Comparison of ENCODE assay signal across 31 cellular contexts in the genomic region with DNA sequence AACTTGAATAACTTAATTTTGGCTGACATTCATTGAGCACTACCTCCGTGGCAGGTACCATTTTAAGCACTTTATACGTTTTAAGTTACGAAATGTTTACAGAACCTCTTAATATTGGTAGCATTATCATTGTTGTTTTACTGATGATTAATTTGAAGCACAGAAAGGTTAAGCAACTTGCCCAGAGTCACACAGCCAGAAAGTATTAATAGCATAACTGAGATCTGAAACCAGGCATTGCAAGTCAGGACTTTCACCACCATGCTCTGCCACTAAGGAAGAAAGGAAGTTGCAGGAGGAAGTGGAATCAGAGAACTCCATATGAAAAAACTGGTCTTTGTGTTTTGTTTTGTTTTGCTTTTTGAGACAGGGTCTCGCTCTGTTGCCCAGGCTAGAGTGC. TPM values are rescaled to one million over a fixed set of nuclear protein-coding genes. Genes with fewer than 3 reads are reported as not detected.
DNase-seq lines count a peak whose midpoint lies in the region; ATAC-seq, FAIRE-seq and TF ChIP-seq lines count a peak whose summit lies in the region.
"Had no signal": no experiment of that assay in that cellular context is flagged by ENCODE, and none has a peak within 500 bp of the region (broad histone marks: within the 10 kb centered on the region; RNA-seq: fewer than 3 reads in every experiment).

No MANE protein-coding gene starts in this region.

- no peaks in the 10 kb centered on the region for H3K36me3 Mint-ChIP-seq in activated T-helper 2 cell treated with anti-CD3 and anti-CD28 coated beads, Interferon-gamma antibody, Interleukin-2, Interleukin-4, amounts not matched to agents 10 μg/mL and 5 μg/mL and 100 μg/mL, durations not matched to agents 14 hours and 24 hours and 36 hours (ENCODE audit: low read depth)
- H3K36me3 Mint-ChIP-seq: activated naive CD8-positive, alpha-beta T cell treated with anti-CD3 and anti-CD28 coated beads for 36 hours; CD4-positive, alpha-beta memory T cell; IgD-negative memory B cell; stimulated activated memory B cell treated with anti-CD40 and anti-IgM and Interleukin-4, amounts not matched to agents 10 μg/mL and 1 μg/mL and 100 μg/mL, for 72 hours; T-cell had no signal

- POLR2A ChIA-PET in K562 (lab: Yijun Ruan, JAX) = no interaction called here

- no peak for TF ChIP-seq CTCF in K562 (IDR thresholded peaks at IDR 0.05 in 2 of 3, conservative IDR thresholded peaks at IDR 0.05 in 1 of 3; ENCODE audit: insufficient read depth in 2 of 3, low read depth in 1 of 3, low read length in 3 of 3)
- TF ChIP-seq CTCF in upper lobe of right lung (IDR thresholded peaks at IDR 0.05) = no peak

- peaks cover 0 to 2% of the 10 kb centered on the region in 2 experiments; a peak in 2 of 5 replicates for H3K4me1 ChIP-seq in K562 (replicated peaks in 1 of 2; ENCODE audit: control insufficient read depth in 2 of 2, insufficient read depth in 2 of 2, low read length in 2 of 2)
- H3K4me1 ChIP-seq in upper lobe of right lung = no peaks in the 10 kb centered on the region
- H3K4me1 ChIP-seq: breast epithelium, gastrocnemius medialis, SJSA1 had no signal

- ATAC-seq in K562 (no peak), upper lobe of right lung (peak; percentile 68), GM19395 (IDR thresholded peaks at IDR 0.05; ENCODE audit: unreplicated experiment) (no peak)
- ATAC-seq: gastrocnemius medialis; stimulated activated memory B cell treated with anti-CD40 and anti-IgM and Interleukin-4, amounts not matched to agents 10 μg/mL and 1 μg/mL and 100 μg/mL, for 72 hours; T-cell had no signal

- H3K9me1 ChIP-seq in K562 (ENCODE audit: control insufficient read depth, insufficient read depth, low read length) = no peaks in the 10 kb centered on the region

- H3K4me2 ChIP-seq in K562 (ENCODE audit: insufficient read depth, low read length) = no peak overlapping the region
- H3K4me2 ChIP-seq: hepatocyte had no signal

- peaks cover 3% of the 10 kb centered on the region for H3K27me3 Mint-ChIP-seq in activated T-helper 2 cell treated with anti-CD3 and anti-CD28 coated beads, Interferon-gamma antibody, Interleukin-2, Interleukin-4, amounts not matched to agents 10 μg/mL and 5 μg/mL and 100 μg/mL, durations not matched to agents 14 hours and 24 hours and 36 hours (ENCODE audit: low read depth)
- H3K27me3 Mint-ChIP-seq: IgD-negative memory B cell; stimulated activated memory B cell treated with anti-CD40 and anti-IgM and Interleukin-4, amounts not matched to agents 10 μg/mL and 1 μg/mL and 100 μg/mL, for 72 hours had no signal

- no peak overlapping the region for H3K9ac ChIP-seq in K562 (ENCODE audit: insufficient read depth in 1 of 2, low read depth in 2 of 2, low read length in 2 of 2)

- intact Hi-C loops in K562 (cut with micrococcal nuclease) (no loop called here), upper lobe of right lung (cut with DNase I) (no loop called here)
- intact Hi-C loops in activated T-helper 2 cell treated with anti-CD3 and anti-CD28 coated beads, Interferon-gamma antibody, Interleukin-2, Interleukin-4, amounts not matched to agents 10 μg/mL and 5 μg/mL and 100 μg/mL, durations not matched to agents 14 hours and 24 hours and 36 hours (cut with micrococcal nuclease) = no loop called here

- no peak for TF ChIP-seq POLR2A in K562 (conservative IDR thresholded peaks at IDR 0.05)

- H3K4me3 ChIP-seq in K562 = no peak overlapping the region
- H3K4me3 ChIP-seq in upper lobe of right lung = no peak overlapping the region
- H3K4me3 ChIP-seq: breast epithelium, gastrocnemius medialis, hepatocyte, SJSA1 had no signal

- BruUV-seq in K562 (replicated peaks; lab: Mats Ljungman, UMichigan) = no TSS peak

- no peak for TF ChIP-seq RAD21 in K562 (CRISPR knock-in tag; conservative IDR thresholded peaks at IDR 0.05 in 1 of 2, IDR thresholded peaks at IDR 0.05 in 1 of 2)

- H3K79me2 ChIP-seq in K562 (ENCODE audit: control insufficient read depth, insufficient read depth, low read length) = no peaks in the 10 kb centered on the region
- H3K79me2 ChIP-seq: hepatocyte had no signal

- no peaks in the 10 kb centered on the region for H3K36me3 ChIP-seq in K562 (ENCODE audit: control insufficient read depth, insufficient read depth, low read length)
- H3K36me3 ChIP-seq in upper lobe of right lung = no peaks in the 10 kb centered on the region
- H3K36me3 ChIP-seq: breast epithelium, gastrocnemius medialis, SJSA1 had no signal

- H3K27me3 ChIP-seq in K562 (ENCODE audit: control insufficient read depth in 2 of 2, insufficient read depth in 2 of 2, low read length in 2 of 2) (no peaks in the 10 kb centered on the region; a peak in 1 of 5 replicates), upper lobe of right lung (no peaks in the 10 kb centered on the region)
- H3K27me3 ChIP-seq: breast epithelium, gastrocnemius medialis, hepatocyte, SJSA1 had no signal

- WGBS in K562 (ENCODE audit: insufficient coverage, low coverage, missing lambda C conversion rate) = 29% methylated on average over 4 of the region's 4 CpGs

- H3K4me3 Mint-ChIP-seq in activated T-helper 2 cell treated with anti-CD3 and anti-CD28 coated beads, Interferon-gamma antibody, Interleukin-2, Interleukin-4, amounts not matched to agents 10 μg/mL and 5 μg/mL and 100 μg/mL, durations not matched to agents 14 hours and 24 hours and 36 hours (ENCODE audit: low read depth) = no peak overlapping the region
- H3K4me3 Mint-ChIP-seq: activated naive CD8-positive, alpha-beta T cell treated with anti-CD3 and anti-CD28 coated beads for 36 hours; CD4-positive, alpha-beta memory T cell; IgD-negative memory B cell; nephron; stimulated activated memory B cell treated with anti-CD40 and anti-IgM and Interleukin-4, amounts not matched to agents 10 μg/mL and 1 μg/mL and 100 μg/mL, for 72 hours; T-cell had no signal

- H3K27ac ChIP-seq in K562 (ENCODE audit: extremely low read depth, low read depth, low read length) = no peak overlapping the region
- no peak overlapping the region for H3K27ac ChIP-seq in upper lobe of right lung
- H3K27ac ChIP-seq: 22Rv1, breast epithelium, gastrocnemius medialis, hepatocyte, SJSA1 had no signal

- H3K9me3 ChIP-seq in K562 (replicated peaks; ENCODE audit: control insufficient read depth, insufficient read depth, low read depth, low read length) (no peaks in the 10 kb centered on the region), upper lobe of right lung (no peaks in the 10 kb centered on the region)
- H3K9me3 ChIP-seq: gastrocnemius medialis, SJSA1 had no signal

- no peak for TF ChIP-seq EP300 in K562 (IDR thresholded peaks at IDR 0.05; ENCODE audit: low read length)

- H3K27ac Mint-ChIP-seq in activated T-helper 2 cell treated with anti-CD3 and anti-CD28 coated beads, Interferon-gamma antibody, Interleukin-2, Interleukin-4, amounts not matched to agents 10 μg/mL and 5 μg/mL and 100 μg/mL, durations not matched to agents 14 hours and 24 hours and 36 hours = no peak overlapping the region
- H3K27ac Mint-ChIP-seq: activated naive CD8-positive, alpha-beta T cell treated with anti-CD3 and anti-CD28 coated beads for 36 hours; CD4-positive, alpha-beta memory T cell; nephron; stimulated activated memory B cell treated with anti-CD40 and anti-IgM and Interleukin-4, amounts not matched to agents 10 μg/mL and 1 μg/mL and 100 μg/mL, for 72 hours; T-cell had no signal

- in situ Hi-C loops in K562 (cut with MboI) = no loop called here

- H3K9me3 Mint-ChIP-seq in activated T-helper 2 cell treated with anti-CD3 and anti-CD28 coated beads, Interferon-gamma antibody, Interleukin-2, Interleukin-4, amounts not matched to agents 10 μg/mL and 5 μg/mL and 100 μg/mL, durations not matched to agents 14 hours and 24 hours and 36 hours = no peaks in the 10 kb centered on the region
- H3K9me3 Mint-ChIP-seq: nephron, T-cell had no signal

- CTCF ChIA-PET in K562 (lab: Yijun Ruan, JAX; ENCODE audit: low intra/inter-chr PET ratio) = no interaction called here

- H2AFZ ChIP-seq in K562 (ENCODE audit: low read depth, low read length) = no peak overlapping the region
- H2AFZ ChIP-seq: hepatocyte had no signal

- no peaks in the 10 kb centered on the region for H3K4me1 Mint-ChIP-seq in activated T-helper 2 cell treated with anti-CD3 and anti-CD28 coated beads, Interferon-gamma antibody, Interleukin-2, Interleukin-4, amounts not matched to agents 10 μg/mL and 5 μg/mL and 100 μg/mL, durations not matched to agents 14 hours and 24 hours and 36 hours (ENCODE audit: low read depth)
- H3K4me1 Mint-ChIP-seq: CD4-positive, alpha-beta memory T cell; stimulated activated memory B cell treated with anti-CD40 and anti-IgM and Interleukin-4, amounts not matched to agents 10 μg/mL and 1 μg/mL and 100 μg/mL, for 72 hours; T-cell had no signal

- no peak for FAIRE-seq in K562 (lab: Jason Lieb, UNC)
- FAIRE-seq: D721Med, endothelial cell of umbilical vein, RCC 7860 had no signal

- H4K20me1 ChIP-seq in K562 (replicated peaks; ENCODE audit: control insufficient read depth, insufficient read depth, low read length) = no peaks in the 10 kb centered on the region

- DNase-seq in SIG-M5 treated with dmso at 0.1 percent for 504 hours (lab: John Stamatoyannopoulos, UW; ENCODE audit: unreplicated experiment) = peak; percentile 81
- DNase-seq in SIG-M5 (lab: John Stamatoyannopoulos, UW) = no peak
- DNase-seq in MV-4-11 (lab: John Stamatoyannopoulos, UW) = peak; percentile 85
- no peak for DNase-seq in K562 (ENCODE audit: extremely low read depth in 1 of 4, low spot score in 3 of 4)
- DNase-seq in upper lobe of right lung = no peak
- DNase-seq in GOT3 (lab: John Stamatoyannopoulos, UW) = no peak
- DNase-seq in activated T-helper 2 cell treated with anti-CD3 and anti-CD28 coated beads, Interferon-gamma antibody, Interleukin-2, Interleukin-4, amounts not matched to agents 10 μg/mL and 5 μg/mL and 100 μg/mL, durations not matched to agents 14 hours and 24 hours and 36 hours (ENCODE audit: low spot score) = no peak
- DNase-seq: activated CD4-positive, alpha-beta T cell treated with anti-CD3 and anti-CD28 coated beads for 48 hours; activated effector memory CD4-positive, alpha-beta T cell treated with anti-CD3 and anti-CD28 coated beads, Interleukin-2, amount 50 U/mL, for 16 hours; activated naive CD8-positive, alpha-beta T cell treated with anti-CD3 and anti-CD28 coated beads for 36 hours; activated T-cell treated with anti-CD3 and anti-CD28 coated beads, Interleukin-2, amount 50 U/mL, for 1 hour; CD4-positive, alpha-beta memory T cell; gastrocnemius medialis; HCEC 1CT; mammary epithelial cell; NCI-H1417 treated with DMSO at 0.1 percent for 48 hours; NCI-H2081 treated with DMSO at 0.1 percent for 48 hours; NCI-H2227 treated with DMSO at 0.1 percent for 48 hours; NCI-H526 treated with DMSO at 0.1 percent for 48 hours; T-cell had no signal

RNA-seq across cellular contexts. Expression of gene BCAT1, which starts 28.2 kb away (rescaled TPM):
- total RNA-seq in K562 (2011; cell fraction: chromatin; rRNA removed; ENCODE audit: low replicate concordance) = 53.5 and 124 TPM in 2 replicates
- 33.0 and 49.7 TPM in 2 replicates for total RNA-seq in K562 (2011; cell fraction: nucleolus; rRNA removed)
- total RNA-seq in K562 (2011; cell fraction: nucleoplasm; rRNA removed) = 127 and 193 TPM in 2 replicates
- total RNA-seq in K562 (2014; rRNA removed) (79.4 and 81.9 TPM in 2 replicates), K562 (2014; rRNA removed; fragmentation: Illumina TruSeq; extraction: Trizol) (130 and 155 TPM in 2 replicates), K562 (2015; rRNA removed; fragmentation: Illumina TruSeq; extraction: Trizol) (64.9 and 68.6 TPM in 2 replicates), K562 (2021) (154 and 157 TPM in 2 replicates), upper lobe of right lung (82.5 TPM)
- polyA plus RNA-seq in K562 (2011; rRNA removed) (58.8 and 59.1 TPM in 2 replicates), K562 (2014; fragmentation: Illumina TruSeq; extraction: Trizol) (66.8 and 78.4 TPM in 2 replicates), K562 (2014; fragmentation: Nextera tagmentation; extraction: Ambion mirVana) (10 to 100 TPM; 38.5 to 45.4 TPM), K562 (2014; rRNA removed) (48.1 and 59.1 TPM in 2 replicates)
- 28.1 and 58.5 TPM in 2 replicates for polyA plus RNA-seq in K562 (2011; cell fraction: cytosol; rRNA removed)
- polyA plus RNA-seq in K562 (2011; cell fraction: nucleus; rRNA removed) = 33.1 and 43.9 TPM in 2 replicates
- 53.7 and 101 TPM in 2 replicates for polyA plus RNA-seq in K562 (2012)
- 130 and 179 TPM in 2 replicates for polyA minus RNA-seq in K562 (2011; rRNA and poly(A)+ RNA removed)
- 82.9 and 107 TPM in 2 replicates for polyA minus RNA-seq in K562 (2011; cell fraction: cytosol; rRNA and poly(A)+ RNA removed)
- polyA minus RNA-seq in K562 (2011; cell fraction: nucleus; rRNA and poly(A)+ RNA removed) = 34.1 and 69.3 TPM in 2 replicates
- 12.7 and 12.9 TPM in 2 replicates for total RNA-seq in activated T-helper 2 cell treated with anti-CD3 and anti-CD28 coated beads, Interferon-gamma antibody, Interleukin-2, Interleukin-4, amounts not matched to agents 10 μg/mL and 5 μg/mL and 100 μg/mL, durations not matched to agents 14 hours and 24 hours and 36 hours

Comparison
In these comparisons a context has a peak if more than half of its experiments do, and no peak if none do; other contexts are left out.
1. DNase-seq: peak in SIG-M5 treated with dmso at 0.1 percent for 504 hours (single experiment) and MV-4-11 (single experiment); none in SIG-M5 (single experiment), K562 (0 of 4), upper lobe of right lung (single experiment), GOT3 (single experiment) and activated T-helper 2 cell treated with anti-CD3 and anti-CD28 coated beads, Interferon-gamma antibody, Interleukin-2, Interleukin-4, amounts not matched to agents 10 μg/mL and 5 μg/mL and 100 μg/mL, durations not matched to agents 14 hours and 24 hours and 36 hours (single experiment).